15 cellular contexts compared by ENCODE assay signal in the genomic region with DNA sequence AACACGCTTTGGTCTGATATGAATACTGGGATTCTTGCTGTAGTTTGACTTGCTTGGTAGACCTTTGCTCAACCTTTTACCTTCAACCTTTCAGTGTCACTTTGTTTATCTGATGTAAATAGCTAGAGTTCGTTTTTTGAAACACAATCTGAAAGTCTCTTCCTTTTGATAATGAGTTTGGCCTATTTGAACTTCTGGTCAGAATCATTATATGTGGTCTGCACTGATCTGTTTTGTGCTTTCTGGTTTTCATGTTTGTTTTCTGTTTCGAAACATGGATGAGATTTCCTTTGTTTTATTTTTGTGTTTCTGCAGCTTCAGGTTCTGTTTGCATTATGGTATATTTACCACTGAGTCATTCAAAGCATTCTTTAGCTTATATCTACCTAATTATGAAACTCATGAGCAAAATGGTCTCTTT.
DNase-seq lines count a peak whose midpoint lies in the region; ATAC-seq, FAIRE-seq and TF ChIP-seq lines count a peak whose summit lies in the region.
"Had no signal": no experiment of that assay in that cellular context is flagged by ENCODE, and none has a peak within 500 bp of the region (broad histone marks: within the 10 kb centered on the region; RNA-seq: fewer than 3 reads in every experiment).

No MANE protein-coding gene starts in this region.

- peak overlapping the region; percentile 38 to 75 for H4K8ac ChIP-seq in IMR-90 (ENCODE audit: low read depth in 2 of 2, low read length in 2 of 2)

- CTCF ChIA-PET in IMR-90 (lab: Yijun Ruan, JAX) = interaction anchor here (1.5 kb wide), 1 partner anchor 11 kb away, joined by 5 read pairs; no protein-coding TSS in a partner anchor
- CTCF ChIA-PET in K562 (lab: Yijun Ruan, JAX; ENCODE audit: low intra/inter-chr PET ratio) = no interaction called here

- TF ChIP-seq EP300 in K562 (IDR thresholded peaks at IDR 0.05; ENCODE audit: low read length) = no peak

- H3K4me2 ChIP-seq in IMR-90 (ENCODE audit: low read depth, low read length) = peak overlapping the region; percentile 48; the same call in 1 of the 2 replicates
- no peak overlapping the region for H3K4me2 ChIP-seq in K562 (ENCODE audit: insufficient read depth, low read length)

- peak overlapping the region; percentile 98; the same call in 1 of the 2 replicates for H4K5ac ChIP-seq in IMR-90 (ENCODE audit: low read depth, low read length)

- H3K9ac ChIP-seq in IMR-90 (ENCODE audit: low read depth, low read length) (no peak overlapping the region), K562 (ENCODE audit: insufficient read depth in 1 of 2, low read depth in 2 of 2, low read length in 2 of 2) (no peak overlapping the region)

- ATAC-seq in IMR-90 (ENCODE audit: low read depth) = no peak
- no peak for ATAC-seq in K562
- ATAC-seq in GM18907 (IDR thresholded peaks at IDR 0.05; ENCODE audit: unreplicated experiment) = no peak

- H3K4me1 ChIP-seq in IMR-90 (ENCODE audit: control insufficient read depth, insufficient read depth, low read length) (peaks cover 21% of the 10 kb centered on the region), K562 (replicated peaks in 1 of 2; ENCODE audit: control insufficient read depth in 2 of 2, insufficient read depth in 2 of 2, low read length in 2 of 2) (0 out of 5 replicates have a peak, but pooled peaks cover 0 to 3% of the 10 kb centered on the region in 2 experiments), mesodermal cell (ENCODE audit: control insufficient read depth, insufficient read depth, low read length, poor library complexity, severe bottlenecking) (peaks cover 34% of the 10 kb centered on the region)
- H3K4me1 ChIP-seq: HAP-1 had no signal

- H4K20me1 ChIP-seq in IMR-90 (ENCODE audit: insufficient read depth, low read length) = no peaks in the 10 kb centered on the region
- H4K20me1 ChIP-seq in K562 (replicated peaks; ENCODE audit: control insufficient read depth, insufficient read depth, low read length) = no peaks in the 10 kb centered on the region

- H3K14ac ChIP-seq in IMR-90 (replicated peaks; ENCODE audit: low read depth, low read length) = peak overlapping the region; percentile 77

- peak overlapping the region; percentile 99 for H2BK5ac ChIP-seq in IMR-90 (ENCODE audit: low read depth, low read length, poor library complexity, severe bottlenecking)

- TF ChIP-seq RAD21 in IMR-90 (IDR thresholded peaks at IDR 0.05; ENCODE audit: low read length) = no peak
- no peak for TF ChIP-seq RAD21 in K562 (CRISPR knock-in tag; conservative IDR thresholded peaks at IDR 0.05 in 1 of 2, IDR thresholded peaks at IDR 0.05 in 1 of 2)

- H3K4ac ChIP-seq in IMR-90 (ENCODE audit: low read depth, low read length) = peak overlapping the region; percentile 85; the same call in 1 of the 2 replicates

- no peak for FAIRE-seq in K562 (lab: Jason Lieb, UNC)

- no CpG with 5 or more reads among the region's 3 CpGs for WGBS in IMR-90 (ENCODE audit: extremely low coverage in 2 of 2, insufficient read length in 1 of 2), 2 experiments
- WGBS in K562 (ENCODE audit: insufficient coverage, low coverage, missing lambda C conversion rate) = 28% methylated on average over 3 of the region's 3 CpGs
- no CpG with 5 or more reads among the region's 3 CpGs for WGBS in mesodermal cell (ENCODE audit: insufficient coverage in 2 of 2), 2 experiments

- H2AK5ac ChIP-seq in IMR-90 (ENCODE audit: low read depth, low read length) = peak overlapping the region; percentile 47; the same call in 1 of the 2 replicates

- H3K9me1 ChIP-seq in IMR-90 (ENCODE audit: insufficient read depth, low read length) (peaks cover 23% of the 10 kb centered on the region), K562 (ENCODE audit: control insufficient read depth, insufficient read depth, low read length) (no peaks in the 10 kb centered on the region)

- H3K4me3 ChIP-seq in GM06990 (replicated peaks; ENCODE audit: low read depth, low read length) = no peak overlapping the region
- H3K4me3 ChIP-seq in IMR-90 (ENCODE audit: insufficient read depth, low read depth, low read length) = no peak overlapping the region
- no peak overlapping the region for H3K4me3 ChIP-seq in K562
- no peak overlapping the region for H3K4me3 ChIP-seq in mesodermal cell (ENCODE audit: extremely low read depth, insufficient read depth, low read length, poor library complexity, severe bottlenecking)
- H3K4me3 ChIP-seq: HAP-1 had no signal

- intact Hi-C loops in IMR-90 (cut with micrococcal nuclease) = loop anchor here (1.0 to 5.0 kb wide), 2 partner anchors 38 to 116 kb away; no protein-coding TSS in a partner anchor
- intact Hi-C loops in K562 (cut with micrococcal nuclease) = no loop called here

- DNase-seq in GM06990 (ENCODE audit: extremely low read depth, insufficient read length) = peak; percentile 21
- no peak for DNase-seq in IMR-90
- DNase-seq in K562 (ENCODE audit: extremely low read depth in 1 of 4, low spot score in 3 of 4) = no peak
- DNase-seq in NCI-H1048 (lab: John Stamatoyannopoulos, UW) = no peak
- DNase-seq in midbrain (lab: John Stamatoyannopoulos, UW) = no peak
- DNase-seq in NCI-H2081 (lab: John Stamatoyannopoulos, UW) = no peak
- DNase-seq: DMS 273 treated with DMSO at 0.1 percent for 48 hours, KBM-7, NCI-H1436 treated with DMSO at 0.1 percent for 48 hours, NCI-H2081 treated with DMSO at 0.1 percent for 48 hours, NCI-H524 had no signal

- peaks cover 0 to 19% of the 10 kb centered on the region in 2 experiments; a peak in 2 of 4 replicates for H3K79me1 ChIP-seq in IMR-90 (ENCODE audit: low read depth in 1 of 2, low read length in 2 of 2)

- H3K79me2 ChIP-seq in K562 (ENCODE audit: control insufficient read depth, insufficient read depth, low read length) = no peaks in the 10 kb centered on the region

- POLR2A ChIA-PET in IMR-90 (lab: Charles Lee; ENCODE audit: unreplicated experiment) (no interaction called here), K562 (lab: Yijun Ruan, JAX) (no interaction called here)

- H4K91ac ChIP-seq in IMR-90 (ENCODE audit: insufficient read depth, low read depth, low read length) = peak overlapping the region; percentile 90

- H2BK120ac ChIP-seq in IMR-90 (ENCODE audit: low read depth, low read length) = peak overlapping the region; percentile 93

- H3K27ac ChIP-seq in IMR-90 (ENCODE audit: insufficient read depth, low read length) (peak overlapping the region; percentile 50; the same call in 1 of the 2 replicates), K562 (ENCODE audit: extremely low read depth, low read depth, low read length) (no peak overlapping the region), mesodermal cell (ENCODE audit: low read depth, low read length, severe bottlenecking) (peak overlapping the region; percentile 41)
- H3K27ac ChIP-seq: C4-2B had no signal

- peak overlapping the region; percentile 90; the same call in 1 of the 2 replicates for H3K18ac ChIP-seq in IMR-90 (ENCODE audit: low read depth, low read length)

- H2BK15ac ChIP-seq in IMR-90 (ENCODE audit: low read depth, low read length) = peak overlapping the region; percentile 68; the same call in 1 of the 3 replicates

- 0 out of 2 replicates have a peak overlapping the region, but pooled peaks have one; percentile 23 for H3K56ac ChIP-seq in IMR-90 (ENCODE audit: extremely low read depth, insufficient read depth, low read length)

- 0 out of 2 replicates have a peak, but pooled peaks cover 2% of the 10 kb centered on the region for H3K27me3 ChIP-seq in GM06990 (replicated peaks; ENCODE audit: control insufficient read depth, insufficient read depth, low read length)
- H3K27me3 ChIP-seq in IMR-90 (ENCODE audit: control insufficient read depth, insufficient read depth, low read length) = no peaks in the 10 kb centered on the region
- H3K27me3 ChIP-seq in K562 (ENCODE audit: control insufficient read depth in 2 of 2, insufficient read depth in 2 of 2, low read length in 2 of 2) = no peaks in the 10 kb centered on the region

- no peak overlapping the region for H2AFZ ChIP-seq in IMR-90 (replicated peaks; ENCODE audit: low read length, poor library complexity)
- H2AFZ ChIP-seq in K562 (ENCODE audit: low read depth, low read length) = no peak overlapping the region

- in situ Hi-C loops in IMR-90 (cut with MboI; ENCODE audit: low sequenced_read_pairs) = no loop called here
- in situ Hi-C loops in K562 (cut with MboI) = no loop called here

- peak overlapping the region; percentile 75; the same call in 1 of the 2 replicates for H3K23ac ChIP-seq in IMR-90 (ENCODE audit: low read depth, low read length)

- dilution Hi-C loops in IMR-90 (cut with HindIII; ENCODE audit: low sequenced_read_pairs, unreplicated experiment) = no loop called here

- TF ChIP-seq POLR2A in IMR-90 (IDR thresholded peaks at IDR 0.05; ENCODE audit: low read depth, low read length) (no peak), K562 (conservative IDR thresholded peaks at IDR 0.05) (no peak)

- H3K9me3 ChIP-seq in IMR-90 (ENCODE audit: control insufficient read depth, insufficient read depth, low read length) = no peaks in the 10 kb centered on the region
- H3K9me3 ChIP-seq in K562 (replicated peaks; ENCODE audit: control insufficient read depth, insufficient read depth, low read depth, low read length) = no peaks in the 10 kb centered on the region
- H3K9me3 ChIP-seq in mesodermal cell (ENCODE audit: control insufficient read depth, low read length) = no peaks in the 10 kb centered on the region
- H3K9me3 ChIP-seq: HAP-1 had no signal

- no peaks in the 10 kb centered on the region for H3K36me3 ChIP-seq in GM06990 (ENCODE audit: control insufficient read depth, insufficient read depth, low read length)
- peaks cover 4% of the 10 kb centered on the region for H3K36me3 ChIP-seq in IMR-90 (ENCODE audit: control insufficient read depth, insufficient read depth, low read length)
- no peaks in the 10 kb centered on the region for H3K36me3 ChIP-seq in K562 (ENCODE audit: control insufficient read depth, insufficient read depth, low read length)
- H3K36me3 ChIP-seq in mesodermal cell (ENCODE audit: control insufficient read depth, insufficient read depth, low read length) = no peaks in the 10 kb centered on the region
- H3K36me3 ChIP-seq: HAP-1 had no signal

- H2BK20ac ChIP-seq in IMR-90 (ENCODE audit: low read depth, low read length) = peak overlapping the region; percentile 93

- no peak for TF ChIP-seq CTCF in GM06990 (IDR thresholded peaks at IDR 0.05; ENCODE audit: insufficient read depth, low read length, poor library complexity, severe bottlenecking)
- no peak for TF ChIP-seq CTCF in IMR-90 (conservative IDR thresholded peaks at IDR 0.05; ENCODE audit: low read depth, low read length)
- TF ChIP-seq CTCF in K562 (IDR thresholded peaks at IDR 0.05 in 2 of 3, conservative IDR thresholded peaks at IDR 0.05 in 1 of 3; ENCODE audit: insufficient read depth in 2 of 3, low read depth in 1 of 3, low read length in 3 of 3) = no peak

- no TSS peak for BruUV-seq in IMR-90 (replicated peaks; lab: Mats Ljungman, UMichigan)
- BruUV-seq in K562 (replicated peaks; lab: Mats Ljungman, UMichigan) = no TSS peak

- no peak overlapping the region for H2AK9ac ChIP-seq in IMR-90 (replicated peaks; ENCODE audit: low read depth, low read length, poor library complexity)

TF ChIP-seq in K562, 482 proteins besides CTCF, POLR2A, EP300 and RAD21 (continues in another document):
- TF ChIP-seq KDM1A (IDR thresholded peaks at IDR 0.05) = peak in 1 of 2 experiments; percentile 33; a peak in 1 of 4 replicates
- no peak for TF ChIP-seq EZH2 (IDR thresholded peaks at IDR 0.05; ENCODE audit: borderline replicate concordance, low read depth, low read length)
- no peak for TF ChIP-seq NR2C2 (CRISPR knock-in tag; IDR thresholded peaks at IDR 0.05)
- TF ChIP-seq NR2C2 (tag; IDR thresholded peaks at IDR 0.05) = peak; percentile 69
